9 cellular contexts compared by ENCODE assay signal in the genomic region with DNA sequence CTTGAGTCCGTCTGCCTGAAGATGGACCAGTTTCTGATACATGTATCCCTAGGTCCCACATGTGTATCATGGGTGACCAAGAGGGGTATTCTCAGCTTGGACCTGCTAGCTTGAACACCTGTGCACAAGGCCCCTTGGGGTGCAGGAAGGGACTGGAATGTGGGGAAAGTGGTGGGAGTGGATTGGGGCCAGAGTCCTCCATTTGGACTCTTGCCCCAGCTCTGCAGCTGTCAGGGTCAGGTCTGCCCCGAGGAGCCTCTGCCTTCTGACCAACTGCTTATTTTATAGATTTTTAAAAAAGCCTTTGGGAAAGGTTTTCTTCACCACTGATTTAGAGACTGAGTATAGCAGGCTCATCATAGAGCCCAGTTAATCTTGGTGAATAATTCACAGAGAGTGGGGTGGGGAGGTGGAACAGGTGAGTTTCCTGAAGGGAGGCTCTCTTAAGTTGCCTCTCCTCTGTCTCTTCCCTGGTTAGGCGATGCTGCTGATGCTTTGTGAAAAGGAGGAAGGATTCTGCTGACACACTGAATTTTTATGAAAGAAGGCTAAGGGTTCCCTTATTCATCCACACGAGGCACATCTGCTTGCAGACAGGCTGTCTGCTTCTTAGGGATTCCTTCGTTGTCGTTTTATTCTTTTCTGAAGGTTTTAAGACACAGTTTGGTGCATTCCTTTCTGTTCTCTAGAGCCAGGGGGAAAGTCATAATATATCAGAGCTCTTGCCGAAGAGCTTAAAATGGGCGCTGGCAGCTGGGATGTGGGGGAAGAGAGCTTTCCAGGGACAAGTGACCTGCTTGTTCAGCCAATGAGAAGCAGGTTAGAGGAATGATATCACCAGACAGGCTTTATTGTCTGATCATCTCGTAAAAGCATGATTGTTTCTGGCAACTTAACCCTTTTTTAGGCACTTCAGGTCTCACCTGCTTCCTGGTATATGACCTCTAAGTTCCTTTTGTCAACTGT. TPM values are rescaled to one million over a fixed set of nuclear protein-coding genes. Genes with fewer than 3 reads are reported as not detected.
DNase-seq lines count a peak whose midpoint lies in the region; ATAC-seq and TF ChIP-seq lines count a peak whose summit lies in the region.
"Had no signal": no experiment of that assay in that cellular context is flagged by ENCODE, and none has a peak within 500 bp of the region (broad histone marks: within the 10 kb centered on the region; RNA-seq: fewer than 3 reads in every experiment).

No MANE protein-coding gene starts in this region.

- H3K9me3 Mint-ChIP-seq in CD14-positive monocyte = no peaks in the 10 kb centered on the region
- H3K9me3 Mint-ChIP-seq in brain = no peaks in the 10 kb centered on the region
- H3K9me3 Mint-ChIP-seq in activated CD4-positive, alpha-beta T cell treated with anti-CD3 and anti-CD28 coated beads for 36 hours (ENCODE audit: low read depth) = no peaks in the 10 kb centered on the region

- TF ChIP-seq POLR2A in erythroblast (IDR thresholded peaks at IDR 0.05; ENCODE audit: low read length) = no peak

- no peak for ATAC-seq in activated CD4-positive, alpha-beta T cell treated with anti-CD3 and anti-CD28 coated beads for 36 hours
- no peak for ATAC-seq in GM19328 (IDR thresholded peaks at IDR 0.05; ENCODE audit: unreplicated experiment)
- no peak for ATAC-seq in HG03159 (IDR thresholded peaks at IDR 0.05; ENCODE audit: unreplicated experiment)

- H3K36me3 Mint-ChIP-seq in CD14-positive monocyte = peaks cover 32 to 47% of the 10 kb centered on the region in 2 donors
- peaks cover 31% of the 10 kb centered on the region for H3K36me3 Mint-ChIP-seq in brain
- peaks cover 21% of the 10 kb centered on the region for H3K36me3 Mint-ChIP-seq in activated CD4-positive, alpha-beta T cell treated with anti-CD3 and anti-CD28 coated beads for 36 hours (ENCODE audit: low read depth)

- CTCF ChIA-PET in activated CD4-positive, alpha-beta T cell treated with anti-CD3 and anti-CD28 coated beads for 36 hours (lab: Charles Lee) = interaction anchor here (0.6 kb wide), 2 partner anchors 66 to 342 kb away, joined by 3 read pairs; no protein-coding TSS in a partner anchor

- no peak for TF ChIP-seq CTCF in CD14-positive monocyte (IDR thresholded peaks at IDR 0.05)
- no peak for TF ChIP-seq CTCF in brain (conservative IDR thresholded peaks at IDR 0.05)

- intact Hi-C loops in CD14-positive monocyte (cut with micrococcal nuclease) = no loop called here
- intact Hi-C loops in activated CD4-positive, alpha-beta T cell treated with anti-CD3 and anti-CD28 coated beads for 36 hours (cut with DNase I, micrococcal nuclease) = no loop called here

- DNase-seq in CD14-positive monocyte (ENCODE audit: low spot score) = no peak
- peak; percentile 78 for DNase-seq in NCI-H187 treated with DMSO at 0.1 percent for 48 hours (lab: John Stamatoyannopoulos, UW)
- peak; percentile 40 for DNase-seq in middle frontal gyrus (ENCODE audit: extremely low spot score, low spot score)
- no peak for DNase-seq in activated CD4-positive, alpha-beta T cell treated with anti-CD3 and anti-CD28 coated beads for 36 hours
- no peak for DNase-seq in erythroblast (lab: John Stamatoyannopoulos, UW)
- DNase-seq: tibial artery had no signal

- H3K4me1 Mint-ChIP-seq in CD14-positive monocyte (peaks cover 41% of the 10 kb centered on the region), brain (peaks cover 61% of the 10 kb centered on the region)
- peaks cover 43% of the 10 kb centered on the region for H3K4me1 Mint-ChIP-seq in activated CD4-positive, alpha-beta T cell treated with anti-CD3 and anti-CD28 coated beads for 36 hours

- H3K4me3 Mint-ChIP-seq in CD14-positive monocyte = no peak overlapping the region
- H3K4me3 Mint-ChIP-seq in brain = peak overlapping the region; percentile 63 to 80 (median 76)
- H3K4me3 Mint-ChIP-seq in activated CD4-positive, alpha-beta T cell treated with anti-CD3 and anti-CD28 coated beads for 36 hours = no peak overlapping the region

- peak overlapping the region in 4 of 7 donors; percentile 14 to 70 (median 64) for H3K27ac Mint-ChIP-seq in CD14-positive monocyte
- H3K27ac Mint-ChIP-seq in brain = peak overlapping the region; percentile 85 to 99 (median 97)
- H3K27ac Mint-ChIP-seq in activated CD4-positive, alpha-beta T cell treated with anti-CD3 and anti-CD28 coated beads for 36 hours = no peak overlapping the region

- POLR2A ChIA-PET in activated CD4-positive, alpha-beta T cell treated with anti-CD3 and anti-CD28 coated beads for 36 hours (lab: Charles Lee) = no interaction called here

- H3K27me3 Mint-ChIP-seq in CD14-positive monocyte (ENCODE audit: low read depth in 3 of 3) (no peaks in the 10 kb centered on the region), brain (peaks cover 3% of the 10 kb centered on the region)
- no peaks in the 10 kb centered on the region for H3K27me3 Mint-ChIP-seq in activated CD4-positive, alpha-beta T cell treated with anti-CD3 and anti-CD28 coated beads for 36 hours

RNA-seq across cellular contexts. Expression of a gene that starts 19.9 kb away (rescaled TPM):
- polyA plus RNA-seq in CD14-positive monocyte (10 to 100 TPM; 25.3 to 47.1 TPM), brain (ENCODE audit: insufficient read depth, low read depth, low replicate concordance) (39.8 TPM)
- 10 to 100 TPM; 38.1 to 39.9 TPM for total RNA-seq in activated CD4-positive, alpha-beta T cell treated with anti-CD3 and anti-CD28 coated beads for 36 hours

Comparison
In these comparisons a context has a peak if more than half of its experiments do, and no peak if none do; other contexts are left out.
1. DNase-seq: peak in NCI-H187 treated with DMSO at 0.1 percent for 48 hours (single experiment) and middle frontal gyrus (single experiment); none in CD14-positive monocyte (single experiment), activated CD4-positive, alpha-beta T cell treated with anti-CD3 and anti-CD28 coated beads for 36 hours (single experiment) and erythroblast (0 of 2).
2. H3K4me3 Mint-ChIP-seq: peak in brain (5 of 5); none in CD14-positive monocyte (0 of 2) and activated CD4-positive, alpha-beta T cell treated with anti-CD3 and anti-CD28 coated beads for 36 hours (single experiment).